ENCODE assay signal across 34 cellular contexts in genomic region chr6:39615622-39616021, GRCh38.
"Had no signal": no experiment of that assay in that cellular context is flagged by ENCODE, and none has a peak within 500 bp of the region (broad histone marks: within the 10 kb centered on the region; RNA-seq: fewer than 3 reads in every experiment).

No MANE protein-coding gene starts in this region.

- H3K27me3 Mint-ChIP-seq: activated naive CD4-positive, alpha-beta T cell treated with anti-CD3 and anti-CD28 coated beads, Interleukin-2, amount 10 ng/mL, durations not matched to agents 7 days and 5 days; brain had no signal

- H3K4me1 Mint-ChIP-seq: activated B cell treated with CpG ODN at 0.5 μM for 24 hours; activated CD4-positive, alpha-beta T cell treated with anti-CD3 and anti-CD28 coated beads, Interleukin-2, amount 10 ng/mL, durations not matched to agents 24 days and 14 days; activated naive CD4-positive, alpha-beta T cell treated with anti-CD3 and anti-CD28 coated beads, Interleukin-2, amount 10 ng/mL, durations not matched to agents 7 days and 5 days; activated naive CD4-positive, alpha-beta T cell treated with anti-CD3 and anti-CD28 coated beads, Interleukin-2, amount 50 U/mL, for 24 hours; activated naive CD8-positive, alpha-beta T cell treated with anti-CD3 and anti-CD28 coated beads, Interleukin-2, amount 10 ng/mL, durations not matched to agents 7 days and 5 days; activated naive CD8-positive, alpha-beta T cell treated with anti-CD3 and anti-CD28 coated beads, Interleukin-2, amount 50 U/mL, for 24 hours; brain had no signal

- H3K4me3 ChIP-seq: ascending aorta had no signal

- H3K27ac Mint-ChIP-seq: activated B cell treated with CpG ODN at 0.5 μM for 24 hours; activated CD4-positive, alpha-beta memory T cell treated with anti-CD3 and anti-CD28 coated beads for 36 hours; activated CD4-positive, alpha-beta T cell treated with anti-CD3 and anti-CD28 coated beads, Interleukin-2, amount 10 ng/mL, durations not matched to agents 24 days and 14 days; activated CD8-positive, alpha-beta T cell treated with anti-CD3 and anti-CD28 coated beads for 36 hours; activated naive CD4-positive, alpha-beta T cell treated with anti-CD3 and anti-CD28 coated beads, Interleukin-2, amount 10 ng/mL, durations not matched to agents 7 days and 5 days; activated naive CD4-positive, alpha-beta T cell treated with anti-CD3 and anti-CD28 coated beads, Interleukin-2, amount 50 U/mL, for 24 hours; activated naive CD8-positive, alpha-beta T cell; activated naive CD8-positive, alpha-beta T cell treated with anti-CD3 and anti-CD28 coated beads, Interleukin-2, amount 10 ng/mL, durations not matched to agents 7 days and 5 days; activated naive CD8-positive, alpha-beta T cell treated with anti-CD3 and anti-CD28 coated beads, Interleukin-2, amount 50 U/mL, for 24 hours; activated T-cell treated with anti-CD3 and anti-CD28 coated beads, Interleukin-2, amount 50 U/mL, for 72 hours; activated T-helper 1 cell treated with anti-CD3 and anti-CD28 coated beads, Interleukin-12 subunit alpha, Interleukin-12 subunit beta, Interleukin-2, Interleukin-4 antibody, amounts not matched to agents 30 ng/mL and 10 ng/mL and 1 ng/mL, durations not matched to agents 14 hours and 24 hours and 36 hours; activated T-helper 2 cell treated with anti-CD3 and anti-CD28 coated beads, Interferon-gamma antibody, Interleukin-2, Interleukin-4, amounts not matched to agents 10 μg/mL and 5 μg/mL and 100 μg/mL, durations not matched to agents 14 hours and 24 hours and 36 hours; brain; T-helper 1 cell treated with Interleukin-12 subunit alpha and Interleukin-12 subunit beta and Interleukin-4 antibody, amounts not matched to agents 30 μg/mL and 1 μg/mL, for 36 hours; T-helper 2 cell treated with Interferon-gamma antibody and Interleukin-4, amounts not matched to agents 5 μg/mL and 100 μg/mL, for 36 hours had no signal

- H3K4me3 Mint-ChIP-seq: activated B cell treated with CpG ODN at 0.5 μM for 24 hours; activated CD4-positive, alpha-beta memory T cell treated with anti-CD3 and anti-CD28 coated beads for 36 hours; activated CD4-positive, alpha-beta T cell treated with anti-CD3 and anti-CD28 coated beads, Interleukin-2, amount 10 ng/mL, durations not matched to agents 24 days and 14 days; activated CD8-positive, alpha-beta T cell treated with anti-CD3 and anti-CD28 coated beads for 36 hours; activated naive CD4-positive, alpha-beta T cell treated with anti-CD3 and anti-CD28 coated beads, Interleukin-2, amount 10 ng/mL, durations not matched to agents 7 days and 5 days; activated naive CD4-positive, alpha-beta T cell treated with anti-CD3 and anti-CD28 coated beads, Interleukin-2, amount 50 U/mL, for 24 hours; activated naive CD8-positive, alpha-beta T cell; activated naive CD8-positive, alpha-beta T cell treated with anti-CD3 and anti-CD28 coated beads, Interleukin-2, amount 10 ng/mL, durations not matched to agents 7 days and 5 days; activated naive CD8-positive, alpha-beta T cell treated with anti-CD3 and anti-CD28 coated beads, Interleukin-2, amount 50 U/mL, for 24 hours; activated T-cell treated with anti-CD3 and anti-CD28 coated beads, Interleukin-2, amount 50 U/mL, for 4 hours; activated T-cell treated with anti-CD3 and anti-CD28 coated beads, Interleukin-2, amount 50 U/mL, for 72 hours; activated T-helper 1 cell treated with anti-CD3 and anti-CD28 coated beads, Interleukin-12 subunit alpha, Interleukin-12 subunit beta, Interleukin-2, Interleukin-4 antibody, amounts not matched to agents 30 ng/mL and 10 ng/mL and 1 ng/mL, durations not matched to agents 14 hours and 24 hours and 36 hours; brain; T-helper 1 cell treated with Interleukin-12 subunit alpha and Interleukin-12 subunit beta and Interleukin-4 antibody, amounts not matched to agents 30 μg/mL and 1 μg/mL, for 36 hours; T-helper 2 cell treated with Interferon-gamma antibody and Interleukin-4, amounts not matched to agents 5 μg/mL and 100 μg/mL, for 36 hours had no signal

- H3K4me1 ChIP-seq: ascending aorta had no signal

- DNase-seq: activated B cell treated with CpG ODN at 0.5 μM for 24 hours; activated CD4-positive, alpha-beta memory T cell treated with anti-CD3 and anti-CD28 coated beads for 36 hours; activated CD4-positive, alpha-beta T cell treated with anti-CD3 and anti-CD28 coated beads for 4 hours; activated CD4-positive, alpha-beta T cell treated with anti-CD3 and anti-CD28 coated beads, Interleukin-2, amount 10 ng/mL, durations not matched to agents 24 days and 14 days; activated CD4-positive, alpha-beta T cell treated with anti-CD3 and anti-CD28 coated beads, Interleukin-2, amount 50 U/mL, for 1 hour; activated CD4-positive, alpha-beta T cell treated with anti-CD3 and anti-CD28 coated beads, Interleukin-2, amount 50 U/mL, for 4 hours; activated CD4-positive, CD25-positive, alpha-beta regulatory T cell treated with anti-CD3 and anti-CD28 coated beads, Interleukin-2, amount 50 U/mL, for 72 hours; activated CD8-positive, alpha-beta memory T cell treated with anti-CD3 and anti-CD28 coated beads, Interleukin-2, amount 50 U/mL, for 4 hours; activated CD8-positive, alpha-beta T cell treated with anti-CD3 and anti-CD28 coated beads for 36 hours; activated effector memory CD4-positive, alpha-beta T cell treated with Interleukin-2 at 50 U/mL for 16 hours; activated gamma-delta T cell; activated naive CD4-positive, alpha-beta T cell treated with anti-CD3 and anti-CD28 coated beads, Interleukin-2, amount 10 ng/mL, durations not matched to agents 7 days and 5 days; activated naive CD4-positive, alpha-beta T cell treated with Interleukin-2 at 50 U/mL for 16 hours; activated naive CD8-positive, alpha-beta T cell treated with anti-CD3 and anti-CD28 coated beads, Interleukin-2, amount 10 ng/mL, durations not matched to agents 7 days and 5 days; activated naive CD8-positive, alpha-beta T cell treated with anti-CD3 and anti-CD28 coated beads, Interleukin-2, amount 50 U/mL, for 24 hours; activated T-cell treated with anti-CD3 and anti-CD28 coated beads for 4 hours; activated T-cell treated with anti-CD3 and anti-CD28 coated beads, Interleukin-2, amount 50 U/mL, for 1 hour; activated T-cell treated with anti-CD3 and anti-CD28 coated beads, Interleukin-2, amount 50 U/mL, for 4 hours; activated T-cell treated with anti-CD3 and anti-CD28 coated beads, Interleukin-2, amount 50 U/mL, for 72 hours; amygdala; anterior cingulate cortex; central memory CD4-positive, alpha-beta T cell; T-helper 2 cell; T-helper 9 cell had no signal

- H3K27me3 ChIP-seq: ascending aorta had no signal

- H3K9me3 Mint-ChIP-seq: activated B cell treated with CpG ODN at 0.5 μM for 24 hours; activated CD4-positive, alpha-beta memory T cell treated with anti-CD3 and anti-CD28 coated beads for 36 hours; activated CD4-positive, alpha-beta T cell treated with anti-CD3 and anti-CD28 coated beads, Interleukin-2, amount 10 ng/mL, durations not matched to agents 24 days and 14 days; activated CD8-positive, alpha-beta T cell treated with anti-CD3 and anti-CD28 coated beads for 36 hours; activated naive CD4-positive, alpha-beta T cell treated with anti-CD3 and anti-CD28 coated beads, Interleukin-2, amount 10 ng/mL, durations not matched to agents 7 days and 5 days; activated naive CD4-positive, alpha-beta T cell treated with anti-CD3 and anti-CD28 coated beads, Interleukin-2, amount 50 U/mL, for 24 hours; activated naive CD8-positive, alpha-beta T cell treated with anti-CD3 and anti-CD28 coated beads, Interleukin-2, amount 10 ng/mL, durations not matched to agents 7 days and 5 days; activated naive CD8-positive, alpha-beta T cell treated with anti-CD3 and anti-CD28 coated beads, Interleukin-2, amount 50 U/mL, for 24 hours; activated T-cell treated with anti-CD3 and anti-CD28 coated beads, Interleukin-2, amount 50 U/mL, for 4 hours; activated T-cell treated with anti-CD3 and anti-CD28 coated beads, Interleukin-2, amount 50 U/mL, for 72 hours; activated T-helper 1 cell treated with anti-CD3 and anti-CD28 coated beads, Interleukin-12 subunit alpha, Interleukin-12 subunit beta, Interleukin-2, Interleukin-4 antibody, amounts not matched to agents 30 ng/mL and 10 ng/mL and 1 ng/mL, durations not matched to agents 14 hours and 24 hours and 36 hours; activated T-helper 2 cell treated with anti-CD3 and anti-CD28 coated beads, Interferon-gamma antibody, Interleukin-2, Interleukin-4, amounts not matched to agents 10 μg/mL and 5 μg/mL and 100 μg/mL, durations not matched to agents 14 hours and 24 hours and 36 hours; brain; T-helper 1 cell treated with Interleukin-12 subunit alpha and Interleukin-12 subunit beta and Interleukin-4 antibody, amounts not matched to agents 30 μg/mL and 1 μg/mL, for 36 hours; T-helper 2 cell treated with Interferon-gamma antibody and Interleukin-4, amounts not matched to agents 5 μg/mL and 100 μg/mL, for 36 hours had no signal

- H3K36me3 ChIP-seq: ascending aorta had no signal

- FAIRE-seq: TTC549 had no signal

- H3K9me3 ChIP-seq: ascending aorta had no signal

- ATAC-seq: activated CD8-positive, alpha-beta T cell treated with anti-CD3 and anti-CD28 coated beads for 36 hours; activated naive CD8-positive, alpha-beta T cell treated with anti-CD3 and anti-CD28 coated beads, Interleukin-2, amount 50 U/mL, for 24 hours; activated T-cell treated with anti-CD3 and anti-CD28 coated beads, Interleukin-2, amount 50 U/mL, for 4 hours; activated T-cell treated with anti-CD3 and anti-CD28 coated beads, Interleukin-2, amount 50 U/mL, for 72 hours had no signal

- H3K27ac ChIP-seq: ascending aorta, VCaP had no signal

- H3K36me3 Mint-ChIP-seq: activated CD4-positive, alpha-beta memory T cell treated with anti-CD3 and anti-CD28 coated beads for 36 hours; activated naive CD4-positive, alpha-beta T cell treated with anti-CD3 and anti-CD28 coated beads, Interleukin-2, amount 10 ng/mL, durations not matched to agents 7 days and 5 days; activated naive CD4-positive, alpha-beta T cell treated with anti-CD3 and anti-CD28 coated beads, Interleukin-2, amount 50 U/mL, for 24 hours; activated naive CD8-positive, alpha-beta T cell; activated naive CD8-positive, alpha-beta T cell treated with anti-CD3 and anti-CD28 coated beads, Interleukin-2, amount 10 ng/mL, durations not matched to agents 7 days and 5 days; brain had no signal
